ENCODE assay signal across 8 cellular contexts in the genomic region with DNA sequence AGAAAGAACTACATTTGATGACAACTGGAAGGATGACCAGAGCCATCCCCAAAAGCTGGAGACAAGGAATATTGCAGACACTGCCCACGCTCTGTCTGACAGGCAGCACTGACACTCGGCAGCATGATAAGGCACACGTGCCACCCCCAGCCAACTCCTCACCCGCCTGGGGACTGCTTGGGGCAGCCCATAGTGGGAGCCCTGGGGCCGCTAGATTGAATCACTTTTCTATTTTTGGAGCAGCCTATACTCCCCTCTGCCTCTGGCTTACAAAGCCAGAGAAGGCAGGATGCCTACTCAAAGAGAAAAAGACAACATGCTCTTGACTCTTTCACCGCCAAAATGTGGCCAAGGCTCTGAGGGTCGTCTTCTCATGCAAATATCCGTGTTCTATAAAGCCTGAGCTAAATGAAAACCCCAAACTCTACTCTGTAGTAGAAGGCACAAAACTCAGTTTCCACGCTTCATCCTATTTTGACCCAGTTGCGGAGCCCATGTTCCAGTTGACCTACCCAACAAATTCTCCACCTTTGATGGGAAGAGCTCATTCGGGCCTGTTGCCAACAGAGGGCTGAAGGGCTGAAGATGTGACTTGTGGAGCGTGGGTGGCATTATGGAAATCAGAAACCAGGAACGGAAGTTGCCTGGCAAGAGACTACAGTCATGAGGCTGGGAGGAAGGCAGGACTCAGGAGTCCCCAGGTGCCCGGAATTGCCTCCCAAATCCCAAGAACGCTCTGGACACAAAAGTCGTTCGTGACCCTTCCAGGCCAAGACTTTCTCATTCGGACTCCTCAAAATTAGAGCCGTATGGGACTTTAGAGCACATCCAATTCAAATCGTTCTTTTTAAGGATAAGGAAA. TPM values are rescaled to one million over a fixed set of nuclear protein-coding genes. Genes with fewer than 3 reads are reported as not detected.
DNase-seq lines count a peak whose midpoint lies in the region; ATAC-seq and TF ChIP-seq lines count a peak whose summit lies in the region.

No MANE protein-coding gene starts in this region.

- in situ Hi-C loops in brain microvascular endothelial cell (cut with HindIII; ENCODE audit: low pct_ligation_motif_present, low sequenced_read_pairs), result no loop called here

- DNase-seq in NCI-H1436 (lab: John Stamatoyannopoulos, UW) (peak; percentile 2), NCI-H1436 treated with DMSO at 0.1 percent for 48 hours (lab: John Stamatoyannopoulos, UW) (no peak), SJSA1 (ENCODE audit: low read depth in 1 of 2, low spot score in 2 of 2) (peak in 1 of 2 experiments; percentile 34), brain microvascular endothelial cell (peak; percentile 56), left lung (peak in 1 of 2 donors; percentile 56), GF-D8 (lab: John Stamatoyannopoulos, UW) (no peak)
- peak; percentile 19 for DNase-seq in stimulated activated CD8-positive, alpha-beta memory T cell treated with anti-CD3 and anti-CD28 coated beads, Interleukin-15, amount 100 ng/mL, for 4 hours (ENCODE audit: low read depth in 2 of 2)

- H3K4me3 ChIP-seq in SJSA1, result peak overlapping the region; percentile 92
- peak overlapping the region; percentile 88 for H3K4me3 ChIP-seq in brain microvascular endothelial cell (ENCODE audit: low read depth, low read length)
- H3K4me3 ChIP-seq in left lung, result peak overlapping the region; percentile 81 to 83

- ATAC-seq in HG03060 (IDR thresholded peaks at IDR 0.05; ENCODE audit: low read depth, unreplicated experiment), result peak; percentile 59
- ATAC-seq in left lung, result peak; percentile 2

- peaks cover 42% of the 10 kb centered on the region for H3K36me3 ChIP-seq in SJSA1
- peaks cover 12% of the 10 kb centered on the region for H3K36me3 ChIP-seq in brain microvascular endothelial cell (replicated peaks)
- H3K36me3 ChIP-seq in left lung, result peaks cover 0 to 40% of the 10 kb centered on the region in 2 donors

- H3K27ac ChIP-seq in SJSA1 (peak overlapping the region; percentile 82; the same call in 1 of the 2 replicates), brain microvascular endothelial cell (peak overlapping the region; percentile 97), left lung (peak overlapping the region; percentile 89 to 96)

- peaks cover 18% of the 10 kb centered on the region for H3K4me1 ChIP-seq in SJSA1 (replicated peaks)
- H3K4me1 ChIP-seq in left lung, result peaks cover 16 to 50% of the 10 kb centered on the region in 2 donors

- no peaks in the 10 kb centered on the region for H3K27me3 ChIP-seq in SJSA1 (replicated peaks)
- H3K27me3 ChIP-seq in brain microvascular endothelial cell (replicated peaks), result no peaks in the 10 kb centered on the region
- H3K27me3 ChIP-seq in left lung, result no peaks in the 10 kb centered on the region

- intact Hi-C loops in left lung (cut with DNase I), result no loop called here

- TF ChIP-seq CTCF in brain microvascular endothelial cell (IDR thresholded peaks at IDR 0.05; ENCODE audit: low read depth, low read length, missing control alignments) (peak; percentile 35), left lung (IDR thresholded peaks at IDR 0.05) (no peak)

- H3K9me3 ChIP-seq in SJSA1 (replicated peaks), result no peaks in the 10 kb centered on the region; the same call in 1 of the 2 replicates
- no peaks in the 10 kb centered on the region for H3K9me3 ChIP-seq in left lung

RNA-seq across cellular contexts. Expression of a gene that starts 1.1 kb away (rescaled TPM):
- 49.8 and 68.2 TPM in 2 replicates for total RNA-seq in SJSA1 (2014; rRNA removed; shearing (Covaris generic))
- 10 to 100 TPM; 69.1 to 71.1 TPM for total RNA-seq in left lung

RNA-seq across cellular contexts. Expression of a gene that starts 2.6 kb away (rescaled TPM):
- total RNA-seq in SJSA1 (2014; rRNA removed; shearing (Covaris generic)), result 0.69 and 1.9 TPM in 2 replicates
- total RNA-seq in left lung, result 1 to 10 TPM; 3.5 to 4.0 TPM

RNA-seq across cellular contexts. Expression of a gene that starts 14.0 kb away (rescaled TPM):
- 30.0 and 32.0 TPM in 2 replicates for total RNA-seq in SJSA1 (2014; rRNA removed; shearing (Covaris generic))
- 100 to 1,000 TPM in 1 of 2 donors, 10 to 100 TPM in 1; 75.8 to 101 TPM for total RNA-seq in left lung

RNA-seq across cellular contexts. Expression of a gene that starts 17.6 kb away (rescaled TPM):
- total RNA-seq in SJSA1 (2014; rRNA removed; shearing (Covaris generic)), result not detected in 2 replicates
- not detected for total RNA-seq in left lung

RNA-seq across cellular contexts. Expression of a gene that starts 33.7 kb away (rescaled TPM):
- 0.16 and 0.32 TPM in 2 replicates for total RNA-seq in SJSA1 (2014; rRNA removed; shearing (Covaris generic))
- 1 to 10 TPM; 1.4 to 2.0 TPM for total RNA-seq in left lung

Comparison
In these comparisons a context has a peak if more than half of its experiments do, and no peak if none do; other contexts are left out.
1. DNase-seq: peak in NCI-H1436 (single experiment), brain microvascular endothelial cell (single experiment) and stimulated activated CD8-positive, alpha-beta memory T cell treated with anti-CD3 and anti-CD28 coated beads, Interleukin-15, amount 100 ng/mL, for 4 hours (2 of 2); none in NCI-H1436 treated with DMSO at 0.1 percent for 48 hours (single experiment) and GF-D8 (single experiment).
2. Peak in every context shown above with its lines, with median percentiles within 50 percentile points of each other: H3K27ac ChIP-seq and H3K4me3 ChIP-seq.